In the genomic region with DNA sequence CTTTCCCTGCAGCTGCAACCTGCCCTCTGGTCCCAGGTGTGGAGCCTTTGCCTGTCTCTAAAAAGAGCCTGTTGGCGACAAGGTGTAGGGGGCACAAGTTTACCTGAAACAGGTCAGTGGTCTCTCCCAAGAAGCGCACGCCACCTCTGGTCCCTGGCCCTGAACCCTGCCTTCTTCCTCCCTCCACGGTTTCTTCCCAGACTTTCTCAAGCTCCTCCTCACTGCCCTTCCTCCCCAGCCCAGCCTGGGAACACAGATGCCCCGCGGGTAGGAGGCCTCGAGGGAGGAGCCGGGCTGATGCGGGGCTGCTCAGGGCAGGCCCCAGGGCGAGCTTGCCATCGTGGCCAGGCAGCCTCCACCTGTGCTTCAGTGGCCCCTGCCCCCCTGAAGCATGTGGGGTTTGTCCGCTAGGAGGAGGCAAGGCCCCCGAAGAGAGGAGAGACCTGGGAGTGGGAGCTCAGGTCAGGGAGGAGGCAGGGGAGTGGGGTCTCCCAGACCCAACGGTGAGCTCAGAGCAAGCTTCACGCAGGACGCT, we compare ENCODE assay signal across 22 cellular contexts.
DNase-seq lines count a peak whose midpoint lies in the region; ATAC-seq lines count a peak whose summit lies in the region.
"Had no signal": no experiment of that assay in that cellular context is flagged by ENCODE, and none has a peak within 500 bp of the region (broad histone marks: within the 10 kb centered on the region; RNA-seq: fewer than 3 reads in every experiment).

No MANE protein-coding gene starts in this region.

- intact Hi-C loops in left cardiac atrium (cut with DNase I): no loop called here
- intact Hi-C loops in cardiac septum (cut with DNase I): no loop called here

- peaks cover 44% of the 10 kb centered on the region for H3K4me1 ChIP-seq in mesodermal cell (ENCODE audit: control insufficient read depth, insufficient read depth, low read length, poor library complexity, severe bottlenecking)
- H3K4me1 ChIP-seq: parathyroid adenoma had no signal

- H3K4me3 ChIP-seq in mesodermal cell (ENCODE audit: extremely low read depth, insufficient read depth, low read length, poor library complexity, severe bottlenecking): no peak overlapping the region
- H3K4me3 ChIP-seq: heart right ventricle, sigmoid colon had no signal

- H3K36me3 ChIP-seq in mesodermal cell (ENCODE audit: control insufficient read depth, insufficient read depth, low read length): peaks cover 15% of the 10 kb centered on the region

- no peak for ATAC-seq in left cardiac atrium
- ATAC-seq: activated CD8-positive, alpha-beta memory T cell treated with anti-CD3 and anti-CD28 coated beads, Interleukin-2, amount 10 ng/mL, durations not matched to agents 7 days and 5 days; heart right ventricle; HepG2; stimulated activated naive B cell treated with anti-CD40 and anti-IgM and Interleukin-4, amounts not matched to agents 10 μg/mL and 1 μg/mL and 100 μg/mL, for 72 hours had no signal

- DNase-seq in left cardiac atrium (peak; percentile 26), cardiac septum (ENCODE audit: low spot score) (no peak), globus pallidus (ENCODE audit: low spot score) (no peak)
- DNase-seq in activated T-cell treated with anti-CD3 and anti-CD28 coated beads, Interleukin-2, amount 50 U/mL, for 1 hour: no peak
- DNase-seq in stimulated activated CD4-positive, alpha-beta T cell treated with anti-CD3 and anti-CD28 coated beads, Interleukin-12 subunit alpha, Interleukin-12 subunit beta, amount 100 ng/mL, for 4 hours: no peak
- DNase-seq: 8988T; activated CD4-positive, alpha-beta T cell treated with anti-CD3 and anti-CD28 coated beads, Interleukin-2, amount 10 ng/mL, durations not matched to agents 24 days and 14 days; activated CD8-positive, alpha-beta memory T cell treated with anti-CD3 and anti-CD28 coated beads, Interleukin-2, amount 10 ng/mL, durations not matched to agents 7 days and 5 days; activated naive CD8-positive, alpha-beta T cell treated with anti-CD3 and anti-CD28 coated beads, Interleukin-2, amount 10 ng/mL, durations not matched to agents 7 days and 5 days; cortex of kidney; EL; heart right ventricle; NCI-H1417; OCI-M1; SIG-M5; sigmoid colon; stimulated activated naive B cell treated with anti-CD40 and anti-IgM and Interleukin-4, amounts not matched to agents 10 μg/mL and 1 μg/mL and 100 μg/mL, for 72 hours had no signal

- peak overlapping the region; percentile 92 for H3K27ac ChIP-seq in cingulate gyrus (ENCODE audit: low read depth, low read length)
- peak overlapping the region; percentile 92 for H3K27ac ChIP-seq in mesodermal cell (ENCODE audit: low read depth, low read length, severe bottlenecking)
- peak overlapping the region; percentile 97 for H3K27ac ChIP-seq in temporal lobe (ENCODE audit: low read depth, low read length)
- H3K27ac ChIP-seq: parathyroid adenoma had no signal

- 55 to 64% methylated on average over 10 to 14 of the region's 16 CpGs for WGBS in mesodermal cell (ENCODE audit: insufficient coverage in 2 of 2), 2 experiments

- peaks cover 4% of the 10 kb centered on the region for H3K9me3 ChIP-seq in mesodermal cell (ENCODE audit: control insufficient read depth, low read length)
- H3K9me3 ChIP-seq: sigmoid colon had no signal
